8 cellular contexts compared by ENCODE assay signal in genomic region chr16:50467943-50468748, GRCh38.
DNase-seq lines count a peak whose midpoint lies in the region; ATAC-seq and TF ChIP-seq lines count a peak whose summit lies in the region.

No MANE protein-coding gene starts in this region.

- H3K27ac Mint-ChIP-seq in activated T-helper 17 cell treated with anti-CD3 and anti-CD28 coated beads, Interleukin-2, amount 50 U/mL, for 72 hours: no peak overlapping the region
- no peak overlapping the region for H3K27ac Mint-ChIP-seq in activated CD8-positive, alpha-beta memory T cell treated with anti-CD3 and anti-CD28 coated beads, Interleukin-2, amount 10 ng/mL, durations not matched to agents 7 days and 5 days

- peaks cover 16% of the 10 kb centered on the region for H3K27me3 Mint-ChIP-seq in activated T-helper 17 cell treated with anti-CD3 and anti-CD28 coated beads, Interleukin-2, amount 50 U/mL, for 72 hours
- peaks cover 53% of the 10 kb centered on the region for H3K27me3 Mint-ChIP-seq in activated CD8-positive, alpha-beta memory T cell treated with anti-CD3 and anti-CD28 coated beads, Interleukin-2, amount 10 ng/mL, durations not matched to agents 7 days and 5 days

- H3K4me1 Mint-ChIP-seq in activated T-helper 17 cell treated with anti-CD3 and anti-CD28 coated beads, Interleukin-2, amount 50 U/mL, for 72 hours: peaks cover 5% of the 10 kb centered on the region
- peaks cover 7% of the 10 kb centered on the region for H3K4me1 Mint-ChIP-seq in activated CD8-positive, alpha-beta memory T cell treated with anti-CD3 and anti-CD28 coated beads, Interleukin-2, amount 10 ng/mL, durations not matched to agents 7 days and 5 days

- TF ChIP-seq POLR2A in suprapubic skin (IDR thresholded peaks at IDR 0.05): no peak

- H3K4me1 ChIP-seq in HUES48 (ENCODE audit: control insufficient read depth, insufficient read depth, low read length) (peaks cover 25% of the 10 kb centered on the region), suprapubic skin (peaks cover 10% of the 10 kb centered on the region)

- no peaks in the 10 kb centered on the region for H3K36me3 Mint-ChIP-seq in activated T-helper 17 cell treated with anti-CD3 and anti-CD28 coated beads, Interleukin-2, amount 50 U/mL, for 72 hours (ENCODE audit: low read depth)
- no peaks in the 10 kb centered on the region for H3K36me3 Mint-ChIP-seq in activated CD8-positive, alpha-beta memory T cell treated with anti-CD3 and anti-CD28 coated beads, Interleukin-2, amount 10 ng/mL, durations not matched to agents 7 days and 5 days

- TF ChIP-seq EP300 in suprapubic skin (IDR thresholded peaks at IDR 0.05): no peak

- no peaks in the 10 kb centered on the region for H3K9me3 Mint-ChIP-seq in activated T-helper 17 cell treated with anti-CD3 and anti-CD28 coated beads, Interleukin-2, amount 50 U/mL, for 72 hours
- no peaks in the 10 kb centered on the region for H3K9me3 Mint-ChIP-seq in activated CD8-positive, alpha-beta memory T cell treated with anti-CD3 and anti-CD28 coated beads, Interleukin-2, amount 10 ng/mL, durations not matched to agents 7 days and 5 days (ENCODE audit: low read depth)

- H3K27me3 ChIP-seq in HUES48 (ENCODE audit: control insufficient read depth, insufficient read depth, low read length): peaks cover 58% of the 10 kb centered on the region
- H3K27me3 ChIP-seq in suprapubic skin: peaks cover 26% of the 10 kb centered on the region

- peak overlapping the region; percentile 51 for H3K4me3 Mint-ChIP-seq in activated T-helper 17 cell treated with anti-CD3 and anti-CD28 coated beads, Interleukin-2, amount 50 U/mL, for 72 hours
- no peak overlapping the region for H3K4me3 Mint-ChIP-seq in activated CD8-positive, alpha-beta memory T cell treated with anti-CD3 and anti-CD28 coated beads, Interleukin-2, amount 10 ng/mL, durations not matched to agents 7 days and 5 days

- DNase-seq in COR-L47 (lab: John Stamatoyannopoulos, UW) (peak; percentile 68), left colon (peak in 1 of 2 donors; percentile 34), suprapubic skin (ENCODE audit: low spot score in 2 of 2) (peak; percentile 49 to 71), Kasumi-1 (lab: John Stamatoyannopoulos, UW) (no peak)
- no peak for DNase-seq in activated CD8-positive, alpha-beta memory T cell treated with anti-CD3 and anti-CD28 coated beads, Interleukin-2, amount 10 ng/mL, durations not matched to agents 7 days and 5 days

- 10% methylated on average over 12 of the region's 68 CpGs for WGBS in suprapubic skin

- no peaks in the 10 kb centered on the region for H3K36me3 ChIP-seq in HUES48 (ENCODE audit: control insufficient read depth, insufficient read depth, low read length)
- H3K36me3 ChIP-seq in suprapubic skin: no peaks in the 10 kb centered on the region

- H3K9me3 ChIP-seq in HUES48 (ENCODE audit: control insufficient read depth, insufficient read depth, low read length): no peaks in the 10 kb centered on the region
- H3K9me3 ChIP-seq in suprapubic skin: no peaks in the 10 kb centered on the region

- TF ChIP-seq CTCF in suprapubic skin (IDR thresholded peaks at IDR 0.05): no peak

- ATAC-seq in activated T-helper 17 cell treated with anti-CD3 and anti-CD28 coated beads, Interleukin-2, amount 50 U/mL, for 72 hours (replicated peaks): peak; percentile 47
- peak; percentile 77 for ATAC-seq in left colon
- ATAC-seq in HG03469 (IDR thresholded peaks at IDR 0.05; ENCODE audit: unreplicated experiment): no peak
- no peak for ATAC-seq in activated CD8-positive, alpha-beta memory T cell treated with anti-CD3 and anti-CD28 coated beads, Interleukin-2, amount 10 ng/mL, durations not matched to agents 7 days and 5 days

- H3K4me3 ChIP-seq in HUES48 (ENCODE audit: low read depth, low read length) (peak overlapping the region; percentile 50), suprapubic skin (peak overlapping the region; percentile 52)

- CTCF ChIA-PET in activated CD8-positive, alpha-beta memory T cell treated with anti-CD3 and anti-CD28 coated beads, Interleukin-2, amount 10 ng/mL, durations not matched to agents 7 days and 5 days (lab: Charles Lee): no interaction called here

- intact Hi-C loops in left colon (cut with DNase I, micrococcal nuclease): no loop called here

- H3K9ac ChIP-seq in HUES48 (ENCODE audit: low read depth, low read length): no peak overlapping the region

- H3K27ac ChIP-seq in HUES48 (ENCODE audit: low read depth, low read length) (peak overlapping the region; percentile 23), suprapubic skin (no peak overlapping the region)

Comparison
In these comparisons a context has a peak if more than half of its experiments do, and no peak if none do; other contexts are left out.
1. DNase-seq: peak in COR-L47 (single experiment) and suprapubic skin (2 of 2); none in Kasumi-1 (0 of 2) and activated CD8-positive, alpha-beta memory T cell treated with anti-CD3 and anti-CD28 coated beads, Interleukin-2, amount 10 ng/mL, durations not matched to agents 7 days and 5 days (single experiment).
2. ATAC-seq: peak in activated T-helper 17 cell treated with anti-CD3 and anti-CD28 coated beads, Interleukin-2, amount 50 U/mL, for 72 hours (single experiment) and left colon (single experiment); none in HG03469 (single experiment) and activated CD8-positive, alpha-beta memory T cell treated with anti-CD3 and anti-CD28 coated beads, Interleukin-2, amount 10 ng/mL, durations not matched to agents 7 days and 5 days (single experiment).